ENCODE assay signal across 18 cellular contexts in genomic region chr4:136558940-136559494, GRCh38.
A peak's percentile ranks its signal among the peaks of the same experiment; 100 is the strongest.
DNase-seq lines count a peak whose midpoint lies in the region; ATAC-seq, FAIRE-seq and TF ChIP-seq lines count a peak whose summit lies in the region.
"Had no signal": no experiment of that assay in that cellular context is flagged by ENCODE, and none has a peak within 500 bp of the region (broad histone marks: within the 10 kb centered on the region; RNA-seq: fewer than 3 reads in every experiment).

No MANE protein-coding gene starts in this region.

- peaks cover 3 to 7% of the 10 kb centered on the region in 2 donors for H3K9me3 Mint-ChIP-seq in activated naive CD4-positive, alpha-beta T cell treated with anti-CD3 and anti-CD28 coated beads, Interleukin-2, amount 50 U/mL, for 72 hours
- H3K9me3 Mint-ChIP-seq: H9 had no signal

- no peaks in the 10 kb centered on the region for H3K36me3 Mint-ChIP-seq in activated naive CD4-positive, alpha-beta T cell treated with anti-CD3 and anti-CD28 coated beads, Interleukin-2, amount 50 U/mL, for 72 hours
- H3K36me3 Mint-ChIP-seq: CD4-positive, CD25-positive, alpha-beta regulatory T cell; CD8-positive, alpha-beta memory T cell had no signal

- no peak for TF ChIP-seq CTCF in D721Med (IDR thresholded peaks at IDR 0.05; ENCODE audit: insufficient read depth, missing control alignments)

- no peak for TF ChIP-seq POLR2A in erythroblast (IDR thresholded peaks at IDR 0.05; ENCODE audit: low read length)

- FAIRE-seq in D721Med (lab: Jason Lieb, UNC): peak; percentile 41
- FAIRE-seq: GM12892, H1, HTR-8/SVneo had no signal

- H3K27ac Mint-ChIP-seq in activated naive CD4-positive, alpha-beta T cell treated with anti-CD3 and anti-CD28 coated beads, Interleukin-2, amount 50 U/mL, for 72 hours: no peak overlapping the region
- H3K27ac Mint-ChIP-seq: CD4-positive, CD25-positive, alpha-beta regulatory T cell; CD8-positive, alpha-beta memory T cell; H9 had no signal

- in situ Hi-C loops in G401 (cut with HindIII; ENCODE audit: low sequenced_read_pairs): no loop called here

- DNase-seq in D721Med (ENCODE audit: insufficient read length, low spot score) (no peak), G401 (ENCODE audit: low spot score) (peak; percentile 85), cerebellar cortex (ENCODE audit: low spot score) (peak; percentile 81), myocyte (ENCODE audit: low read depth) (peak; percentile 8), NCI-H1092 treated with DMSO at 0.1 percent for 48 hours (lab: John Stamatoyannopoulos, UW) (no peak), erythroblast (lab: John Stamatoyannopoulos, UW) (no peak)
- DNase-seq in activated naive CD4-positive, alpha-beta T cell (lab: John Stamatoyannopoulos, UW): no peak
- no peak for DNase-seq in activated naive CD4-positive, alpha-beta T cell treated with anti-CD3 and anti-CD28 coated beads, Interleukin-2, amount 50 U/mL, for 72 hours (ENCODE audit: low spot score in 2 of 2)
- DNase-seq: ACHN; BE2C; CD4-positive, CD25-positive, alpha-beta regulatory T cell; CD8-positive, alpha-beta memory T cell; COR-L47; GDM1; H9 had no signal

- no peak for ATAC-seq in activated naive CD4-positive, alpha-beta T cell treated with anti-CD3 and anti-CD28 coated beads, Interleukin-2, amount 50 U/mL, for 72 hours

Comparison
In these comparisons a context has a peak if more than half of its experiments do, and no peak if none do; other contexts are left out.
1. DNase-seq: peak in G401 (single experiment), cerebellar cortex (single experiment) and myocyte (single experiment); none in D721Med (single experiment), activated naive CD4-positive, alpha-beta T cell (0 of 4), NCI-H1092 treated with DMSO at 0.1 percent for 48 hours (single experiment), activated naive CD4-positive, alpha-beta T cell treated with anti-CD3 and anti-CD28 coated beads, Interleukin-2, amount 50 U/mL, for 72 hours (0 of 2) and erythroblast (0 of 2).